In genomic region chr2:217510790-217511291, GRCh38 we compare ENCODE assay signal across 8 cellular contexts.
DNase-seq lines count a peak whose midpoint lies in the region; ATAC-seq and TF ChIP-seq lines count a peak whose summit lies in the region.

No MANE protein-coding gene starts in this region.

- H3K4me2 ChIP-seq in SU-DHL-6 (ENCODE audit: low read depth, low read length, poor library complexity, severe bottlenecking), result no peak overlapping the region

- H3K9ac ChIP-seq in SU-DHL-6 (ENCODE audit: low read length), result no peak overlapping the region

- no peak overlapping the region for H3K27ac Mint-ChIP-seq in CD8-positive, alpha-beta T cell

- ATAC-seq in CD8-positive, alpha-beta T cell, result peak; percentile 58
- no peak for ATAC-seq in HG03342 (IDR thresholded peaks at IDR 0.05; ENCODE audit: unreplicated experiment)

- H3K27me3 ChIP-seq in CD8-positive, alpha-beta T cell (ENCODE audit: insufficient read depth, low read length), result no peaks in the 10 kb centered on the region
- H3K27me3 ChIP-seq in SU-DHL-6 (ENCODE audit: low read length) (0 out of 2 replicates have a peak, but pooled peaks cover 4% of the 10 kb centered on the region), kidney epithelial cell (ENCODE audit: control insufficient read depth, insufficient read depth, low read length) (no peaks in the 10 kb centered on the region)

- CTCF ChIA-PET in CD8-positive, alpha-beta T cell (lab: Charles Lee), result interaction anchor here (0.6 to 1.2 kb wide), 10 partner anchors 11 to 1878 kb away, joined by 3 to 4 read pairs (median 3); no protein-coding TSS in a partner anchor

- H4K20me1 ChIP-seq in SU-DHL-6 (ENCODE audit: low read depth, low read length), result no peaks in the 10 kb centered on the region

- no peaks in the 10 kb centered on the region for H3K36me3 Mint-ChIP-seq in CD8-positive, alpha-beta T cell

- H3K27me3 Mint-ChIP-seq in CD8-positive, alpha-beta T cell (ENCODE audit: low read depth), result peaks cover 3% of the 10 kb centered on the region

- no peak overlapping the region for H3K27ac ChIP-seq in CD8-positive, alpha-beta T cell (ENCODE audit: low read depth, low read length)
- no peak overlapping the region for H3K27ac ChIP-seq in SU-DHL-6 (ENCODE audit: low read depth, low read length)

- no peaks in the 10 kb centered on the region for H3K9me2 ChIP-seq in SU-DHL-6 (replicated peaks; ENCODE audit: insufficient read depth, low read length)

- H3K79me2 ChIP-seq in SU-DHL-6 (ENCODE audit: insufficient read depth, low read length), result no peaks in the 10 kb centered on the region

- POLR2A ChIA-PET in CD8-positive, alpha-beta T cell (lab: Charles Lee), result no interaction called here

- H3K36me3 ChIP-seq in CD8-positive, alpha-beta T cell (ENCODE audit: insufficient read depth, low read length), result no peaks in the 10 kb centered on the region
- H3K36me3 ChIP-seq in SU-DHL-6 (ENCODE audit: low read length), result no peaks in the 10 kb centered on the region
- no peaks in the 10 kb centered on the region for H3K36me3 ChIP-seq in kidney epithelial cell (ENCODE audit: control insufficient read depth, insufficient read depth, low read length)

- no peaks in the 10 kb centered on the region for H3K4me1 ChIP-seq in CD8-positive, alpha-beta T cell (ENCODE audit: insufficient read depth, low read length)

- H3K4me3 ChIP-seq in CD8-positive, alpha-beta T cell (ENCODE audit: low read depth, low read length), result no peak overlapping the region
- H3K4me3 ChIP-seq in SU-DHL-6 (ENCODE audit: insufficient read depth, low read length, poor library complexity, severe bottlenecking), result no peak overlapping the region
- H3K4me3 ChIP-seq in kidney epithelial cell (ENCODE audit: low read depth, low read length), result no peak overlapping the region

- H2AFZ ChIP-seq in SU-DHL-6 (ENCODE audit: low read depth, low read length, severe bottlenecking), result no peak overlapping the region

- TF ChIP-seq CTCF in CD8-positive, alpha-beta T cell (IDR thresholded peaks at IDR 0.05), result peak; percentile 26
- peak; percentile 43 for TF ChIP-seq CTCF in SU-DHL-6 (IDR thresholded peaks at IDR 0.05; ENCODE audit: insufficient read depth, low read length, poor library complexity, severe bottlenecking)
- peak; percentile 60 for TF ChIP-seq CTCF in kidney epithelial cell (IDR thresholded peaks at IDR 0.05; ENCODE audit: insufficient read depth, low read length, poor library complexity, severe bottlenecking)

- H3K9me3 Mint-ChIP-seq in CD8-positive, alpha-beta T cell, result no peaks in the 10 kb centered on the region

- H3K9me3 ChIP-seq in CD8-positive, alpha-beta T cell (ENCODE audit: low read length), result no peaks in the 10 kb centered on the region
- no peaks in the 10 kb centered on the region for H3K9me3 ChIP-seq in SU-DHL-6 (ENCODE audit: insufficient read depth, low read length)

- intact Hi-C loops in CD8-positive, alpha-beta T cell (cut with DNase I, micrococcal nuclease), result loop anchor here (1.0 to 2.0 kb wide), 2 partner anchors 246 to 829 kb away; no protein-coding TSS in a partner anchor

- H3K4me1 Mint-ChIP-seq in CD8-positive, alpha-beta T cell (ENCODE audit: low read depth), result peaks cover 2% of the 10 kb centered on the region

- DNase-seq in CD8-positive, alpha-beta T cell, result peak in 2 of 7 experiments; percentile 19 to 31
- DNase-seq in GOT3 (lab: John Stamatoyannopoulos, UW), result peak; percentile 2
- DNase-seq in NCI-H1694 treated with DMSO at 0.1 percent for 48 hours (lab: John Stamatoyannopoulos, UW), result peak; percentile 87
- DNase-seq in cerebellar nuclear complex (lab: John Stamatoyannopoulos, UW), result peak; percentile 13 to 56
- DNase-seq in kidney epithelial cell (ENCODE audit: low read depth), result peak; percentile 57
- peak; percentile 24 to 28 for DNase-seq in stimulated activated CD4-positive, alpha-beta T cell treated with anti-CD3 and anti-CD28 coated beads, Interleukin-2, amount 100 ng/mL, for 48 hours

- H3K4me3 Mint-ChIP-seq in CD8-positive, alpha-beta T cell, result no peak overlapping the region

- H3F3A ChIP-seq in SU-DHL-6 (ENCODE audit: insufficient read depth), result no peaks in the 10 kb centered on the region
